Comparison of ENCODE assay signal across 8 cellular contexts in genomic region chr19:35248310-35249145, GRCh38. TPM values are rescaled to one million over a fixed set of nuclear protein-coding genes. Genes with fewer than 3 reads are reported as not detected.
DNase-seq lines count a peak whose midpoint lies in the region; ATAC-seq, FAIRE-seq and TF ChIP-seq lines count a peak whose summit lies in the region.

LSR (plus strand) TSS chr19:35249002; CDS start chr19:35249023, 21 bp downstream.

- no peaks in the 10 kb centered on the region for H3K9me3 ChIP-seq in keratinocyte (ENCODE audit: control insufficient read depth, low read depth, low read length)

- dilution Hi-C loops in keratinocyte (cut with MboI; ENCODE audit: extremely low pct_ligation_motif_present, low sequenced_read_pairs) = no loop called here

- H3K4me3 ChIP-seq in keratinocyte (ENCODE audit: control insufficient read depth in 2 of 3, extremely low read depth in 1 of 3, insufficient read depth in 2 of 3, low read depth in 1 of 3, low read length in 3 of 3) = peak within 1 kb of the TSS; percentile 59 to 92 (median 92)

- TF ChIP-seq CTCF in keratinocyte (optimal IDR thresholded peaks at IDR 0.05 in 1 of 3, IDR thresholded peaks at IDR 0.05 in 1 of 3, conservative IDR thresholded peaks at IDR 0.05 in 1 of 3; ENCODE audit: extremely low read depth in 1 of 3, insufficient read depth in 2 of 3, low read length in 3 of 3) = peak in 1 of 3 experiments; percentile 13

- peaks cover 8% of the 10 kb centered on the region for H3K9me3 Mint-ChIP-seq in activated naive CD8-positive, alpha-beta T cell treated with anti-CD3 and anti-CD28 coated beads, Interleukin-2, amount 10 ng/mL, durations not matched to agents 7 days and 5 days

- peak within 1 kb of the TSS; percentile 90 for H3K4me2 ChIP-seq in keratinocyte (ENCODE audit: control insufficient read depth, extremely low read depth, insufficient read depth, low read depth, low read length)

- peak within 1 kb of the TSS; percentile 96 for H3K9ac ChIP-seq in keratinocyte (ENCODE audit: control insufficient read depth, extremely low read depth, insufficient read depth, low read length)

- H4K20me1 ChIP-seq in keratinocyte (ENCODE audit: control insufficient read depth, extremely low read depth, insufficient read depth, low read length) = peaks cover 2% of the 10 kb centered on the region

- H3K27ac Mint-ChIP-seq in activated naive CD8-positive, alpha-beta T cell treated with anti-CD3 and anti-CD28 coated beads, Interleukin-2, amount 10 ng/mL, durations not matched to agents 7 days and 5 days = peak within 1 kb of the TSS; percentile 92

- in situ Hi-C loops in ACHN (cut with HindIII; ENCODE audit: low pct_ligation_motif_present, low pct_unique_long_range_greater_than_20kb, low sequenced_read_pairs) = no loop called here

- peak within 1 kb of the TSS; percentile 93 for H3K4me3 Mint-ChIP-seq in activated naive CD8-positive, alpha-beta T cell treated with anti-CD3 and anti-CD28 coated beads, Interleukin-2, amount 10 ng/mL, durations not matched to agents 7 days and 5 days

- H3K4me1 Mint-ChIP-seq in activated naive CD8-positive, alpha-beta T cell treated with anti-CD3 and anti-CD28 coated beads, Interleukin-2, amount 10 ng/mL, durations not matched to agents 7 days and 5 days = peaks cover 17% of the 10 kb centered on the region

- peak; percentile 44 for DNase-seq in ACHN
- peak; percentile 93 for DNase-seq in RPMI8226
- peak; percentile 82 for DNase-seq in activated naive CD8-positive, alpha-beta T cell treated with anti-CD3 and anti-CD28 coated beads, Interleukin-2, amount 10 ng/mL, durations not matched to agents 7 days and 5 days
- peak; percentile 44 for DNase-seq in keratinocyte (ENCODE audit: low read depth, low spot score)
- DNase-seq in stimulated activated CD4-positive, alpha-beta T cell treated with anti-CD3 and anti-CD28 coated beads, Interleukin-4, amount 100 ng/mL, for 1 hour = peak; percentile 67
- no peak for DNase-seq in inferior parietal cortex (ENCODE audit: extremely low spot score)

- H2AFZ ChIP-seq in keratinocyte (ENCODE audit: control insufficient read depth, low read length) = peak within 1 kb of the TSS; percentile 99

- ATAC-seq in GM19351 (IDR thresholded peaks at IDR 0.05; ENCODE audit: unreplicated experiment) (peak; percentile 82), HG03457 (IDR thresholded peaks at IDR 0.05; ENCODE audit: unreplicated experiment) (peak; percentile 62)
- peak; percentile 94 for ATAC-seq in activated naive CD8-positive, alpha-beta T cell treated with anti-CD3 and anti-CD28 coated beads, Interleukin-2, amount 10 ng/mL, durations not matched to agents 7 days and 5 days (ENCODE audit: low read depth)

- POLR2A ChIA-PET in activated naive CD8-positive, alpha-beta T cell treated with anti-CD3 and anti-CD28 coated beads, Interleukin-2, amount 10 ng/mL, durations not matched to agents 7 days and 5 days (lab: Charles Lee) = no interaction called here

- peaks cover 36% of the 10 kb centered on the region for H3K79me2 ChIP-seq in keratinocyte (ENCODE audit: control insufficient read depth, insufficient read depth, low read length)

- no peaks in the 10 kb centered on the region for H3K9me1 ChIP-seq in keratinocyte (ENCODE audit: control insufficient read depth, extremely low read depth, insufficient read depth, low read length)

- peaks cover 13% of the 10 kb centered on the region for H3K4me1 ChIP-seq in keratinocyte (ENCODE audit: control insufficient read depth, extremely low read depth, insufficient read depth, low read length)

- peaks cover 7 to 10% of the 10 kb centered on the region in 2 experiments for H3K36me3 ChIP-seq in keratinocyte (ENCODE audit: control insufficient read depth in 2 of 2, extremely low read depth in 1 of 2, insufficient read depth in 2 of 2, low read length in 2 of 2)

- peaks cover 8% of the 10 kb centered on the region for H3K36me3 Mint-ChIP-seq in activated naive CD8-positive, alpha-beta T cell treated with anti-CD3 and anti-CD28 coated beads, Interleukin-2, amount 10 ng/mL, durations not matched to agents 7 days and 5 days

- no peak for FAIRE-seq in keratinocyte (lab: Jason Lieb, UNC)

- peak within 1 kb of the TSS; percentile 96 for H3K27ac ChIP-seq in keratinocyte (ENCODE audit: control insufficient read depth, insufficient read depth, low read length)

- peaks cover 12% of the 10 kb centered on the region for H3K27me3 Mint-ChIP-seq in activated naive CD8-positive, alpha-beta T cell treated with anti-CD3 and anti-CD28 coated beads, Interleukin-2, amount 10 ng/mL, durations not matched to agents 7 days and 5 days

- H3K27me3 ChIP-seq in keratinocyte (ENCODE audit: control insufficient read depth, extremely low read depth, insufficient read depth, low read length) = no peaks in the 10 kb centered on the region

RNA-seq across cellular contexts. Expression of gene LSR, which starts in this region (rescaled TPM):
- 10 to 100 TPM; 33.2 to 36.3 TPM for total RNA-seq in activated naive CD8-positive, alpha-beta T cell treated with anti-CD3 and anti-CD28 coated beads, Interleukin-2, amount 10 ng/mL, durations not matched to agents 7 days and 5 days
- 51.3 to 101 TPM (median 79.2 TPM) in 3 replicates for polyA plus RNA-seq in keratinocyte
- polyA plus RNA-seq in keratinocyte (2011; ENCODE audit: low read depth) = 62.7 TPM
- polyA plus RNA-seq in keratinocyte (2011; cell fraction: cytosol; rRNA removed) = 27.5 and 52.9 TPM in 2 replicates
- 104 and 135 TPM in 2 replicates for polyA plus RNA-seq in keratinocyte (2011; cell fraction: nucleus; rRNA removed)
- polyA plus RNA-seq in keratinocyte (2012; ENCODE audit: low replicate concordance) = 120 and 154 TPM in 2 replicates
- polyA minus RNA-seq in keratinocyte = 39.4 to 343 TPM (median 67.7 TPM) in 3 replicates
- 258 TPM for polyA minus RNA-seq in keratinocyte (2011; cell fraction: cytosol; rRNA and poly(A)+ RNA removed)
- 253 and 304 TPM in 2 replicates for polyA minus RNA-seq in keratinocyte (2011; cell fraction: nucleus; rRNA and poly(A)+ RNA removed)
